Comparison of ENCODE assay signal across 8 cellular contexts in genomic region chr11:126419801-126420729, GRCh38.
A peak's percentile ranks its signal among the peaks of the same experiment; 100 is the strongest.
DNase-seq lines count a peak whose midpoint lies in the region; ATAC-seq, FAIRE-seq and TF ChIP-seq lines count a peak whose summit lies in the region.

No MANE protein-coding gene starts in this region.

- TF ChIP-seq CTCF in right atrium auricular region (IDR thresholded peaks at IDR 0.05): no peak

- H3K4me1 ChIP-seq in right atrium auricular region: peaks cover 0 to 87% of the 10 kb centered on the region in 2 donors
- peaks cover 0 to 5% of the 10 kb centered on the region in 2 donors for H3K4me1 ChIP-seq in small intestine (ENCODE audit: control insufficient read depth in 2 of 2, insufficient read depth in 1 of 2, low read depth in 1 of 2, low read length in 1 of 2)

- H3K27me3 ChIP-seq in right atrium auricular region (no peaks in the 10 kb centered on the region), small intestine (ENCODE audit: control insufficient read depth in 2 of 2, insufficient read depth in 2 of 2, low read length in 2 of 2) (no peaks in the 10 kb centered on the region)

- ATAC-seq in GM21825 (IDR thresholded peaks at IDR 0.05; ENCODE audit: unreplicated experiment): peak; percentile 68

- CTCF ChIA-PET in activated naive CD4-positive, alpha-beta T cell treated with anti-CD3 and anti-CD28 coated beads for 36 hours (lab: Charles Lee): interaction anchor here (0.6 kb wide), 1 partner anchor 99 kb away, joined by 3 read pairs; no protein-coding TSS in a partner anchor

- H3K27me3 Mint-ChIP-seq in activated naive CD4-positive, alpha-beta T cell treated with anti-CD3 and anti-CD28 coated beads for 36 hours (ENCODE audit: low read depth): peaks cover 4% of the 10 kb centered on the region

- no peaks in the 10 kb centered on the region for H3K36me3 Mint-ChIP-seq in activated naive CD4-positive, alpha-beta T cell treated with anti-CD3 and anti-CD28 coated beads for 36 hours (ENCODE audit: low read depth)

- no peaks in the 10 kb centered on the region for H3K9me3 ChIP-seq in right atrium auricular region
- no peaks in the 10 kb centered on the region for H3K9me3 ChIP-seq in small intestine (ENCODE audit: control insufficient read depth, low read depth)

- H3K36me3 ChIP-seq in right atrium auricular region: no peaks in the 10 kb centered on the region
- H3K36me3 ChIP-seq in small intestine (ENCODE audit: control insufficient read depth in 2 of 2, insufficient read depth in 2 of 2, low read length in 2 of 2): no peaks in the 10 kb centered on the region

- intact Hi-C loops in activated naive CD4-positive, alpha-beta T cell treated with anti-CD3 and anti-CD28 coated beads for 36 hours (cut with micrococcal nuclease): loop anchor here (5.0 kb wide), 2 partner anchors 63 to 103 kb away; partner anchors contain the start of gene ST3GAL4

- 55 to 68% (median 68%) methylated on average over 11 of the region's 11 CpGs for WGBS in small intestine, 3 donors

- no peak for TF ChIP-seq POLR2A in GM12892 (IDR thresholded peaks at IDR 0.05; ENCODE audit: low read depth, low read length)

- no peak overlapping the region for H3K4me3 Mint-ChIP-seq in activated naive CD4-positive, alpha-beta T cell treated with anti-CD3 and anti-CD28 coated beads for 36 hours

- H3K27ac Mint-ChIP-seq in activated naive CD4-positive, alpha-beta T cell treated with anti-CD3 and anti-CD28 coated beads for 36 hours: no peak overlapping the region

- DNase-seq in GM12892 (ENCODE audit: insufficient read length) (no peak), NAMALWA (ENCODE audit: low spot score) (peak; percentile 64), right atrium auricular region (ENCODE audit: low spot score) (no peak), NCI-H82 (lab: John Stamatoyannopoulos, UW) (no peak), small intestine (no peak)
- no peak for DNase-seq in activated naive CD4-positive, alpha-beta T cell treated with anti-CD3 and anti-CD28 coated beads for 36 hours
- no peak for DNase-seq in activated CD8-positive, alpha-beta memory T cell treated with anti-CD3 and anti-CD28 coated beads, Interleukin-2, amount 50 U/mL, for 4 hours

- H3K4me3 ChIP-seq in right atrium auricular region (no peak overlapping the region), small intestine (ENCODE audit: low read depth in 1 of 2, low read length in 2 of 2) (no peak overlapping the region)

- peak overlapping the region; percentile 84 to 92 for H3K27ac ChIP-seq in right atrium auricular region
- H3K27ac ChIP-seq in small intestine (ENCODE audit: low read depth in 1 of 2, low read length in 1 of 2): peak overlapping the region in 1 of 2 donors; percentile 80

- H3K9me3 Mint-ChIP-seq in activated naive CD4-positive, alpha-beta T cell treated with anti-CD3 and anti-CD28 coated beads for 36 hours: no peaks in the 10 kb centered on the region

- FAIRE-seq in GM12892 (lab: Jason Lieb, UNC) (peak; percentile 92), small intestine (lab: Jason Lieb, UNC) (no peak)

- H3K4me1 Mint-ChIP-seq in activated naive CD4-positive, alpha-beta T cell treated with anti-CD3 and anti-CD28 coated beads for 36 hours (ENCODE audit: low read depth): peaks cover 14% of the 10 kb centered on the region
